Comparison of ENCODE assay signal across 21 cellular contexts in genomic region chr12:105168006-105168405, GRCh38.
"Had no signal": no experiment of that assay in that cellular context is flagged by ENCODE, and none has a peak within 500 bp of the region (broad histone marks: within the 10 kb centered on the region; RNA-seq: fewer than 3 reads in every experiment).

No MANE protein-coding gene starts in this region.

- ATAC-seq: naive thymus-derived CD8-positive, alpha-beta T cell; pancreas; psoas muscle; right lobe of liver; stimulated activated memory B cell treated with anti-CD40 and anti-IgM and Interleukin-4, amounts not matched to agents 10 μg/mL and 1 μg/mL and 100 μg/mL, for 72 hours; stimulated activated naive CD8-positive, alpha-beta T cell treated with anti-CD3 and anti-CD28 coated beads, Interleukin-15, amount 100 ng/mL, for 72 hours had no signal

- H3K4me1 ChIP-seq: left ventricle myocardium inferior, psoas muscle, right atrium auricular region, uterus had no signal

- FAIRE-seq: pancreas had no signal

- H3K4me2 ChIP-seq: hepatocyte, smooth muscle cell had no signal

- H2AFZ ChIP-seq: hepatocyte had no signal

- DNase-seq: islet precursor cell; left ventricle myocardium inferior; naive thymus-derived CD8-positive, alpha-beta T cell; nucleus accumbens; pancreas; psoas muscle; right lobe of liver; stimulated activated CD4-positive, alpha-beta T cell treated with anti-CD3 and anti-CD28 coated beads, Interleukin-1b, Interleukin-23, amount 100 ng/mL, for 48 hours; stimulated activated CD4-positive, alpha-beta T cell treated with anti-CD3 and anti-CD28 coated beads, Interleukin-2, amount 100 ng/mL, for 48 hours; stimulated activated CD4-positive, alpha-beta T cell treated with anti-CD3 and anti-CD28 coated beads, Interleukin-4, amount 100 ng/mL, for 4 hours; stimulated activated CD8-positive, alpha-beta memory T cell treated with anti-CD3 and anti-CD28 coated beads, Interleukin-4, amount 100 ng/mL, for 48 hours; stimulated activated naive CD4-positive, alpha-beta T cell treated with Interleukin-2 at 50 U/mL for 16 hours; stimulated activated naive CD8-positive, alpha-beta T cell treated with anti-CD3 and anti-CD28 coated beads, Interleukin-15, amount 100 ng/mL, for 72 hours; substantia nigra; uterus had no signal

- H3K27me3 ChIP-seq: hepatocyte, pancreas, right atrium auricular region, right lobe of liver, tibial nerve, uterus had no signal

- H3K36me3 ChIP-seq: uterus had no signal

- H3K4me3 ChIP-seq: hepatocyte, left ventricle myocardium inferior, lung, pancreas, psoas muscle, right atrium auricular region, right lobe of liver, smooth muscle cell, tibial nerve, uterus had no signal

- H3K9me3 ChIP-seq: left ventricle myocardium inferior, pancreas, psoas muscle, right atrium auricular region, right lobe of liver, tibial nerve, uterus had no signal

- H3K27ac ChIP-seq: hepatocyte, left ventricle myocardium inferior, pancreas, psoas muscle, right atrium auricular region, right lobe of liver, tibial nerve, uterus had no signal
